ENCODE assay signal across 8 cellular contexts in genomic region chr7:78226059-78226658, GRCh38.
A peak's percentile ranks its signal among the peaks of the same experiment; 100 is the strongest.
DNase-seq lines count a peak whose midpoint lies in the region; ATAC-seq and TF ChIP-seq lines count a peak whose summit lies in the region.

No MANE protein-coding gene starts in this region.

- H3K4me3 Mint-ChIP-seq in natural killer cell: no peak overlapping the region

- H3K9me3 ChIP-seq in RWPE2 (ENCODE audit: severe bottlenecking): no peaks in the 10 kb centered on the region

- no peak for ATAC-seq in RWPE2 (ENCODE audit: low read depth)
- ATAC-seq in GM19455 (IDR thresholded peaks at IDR 0.05; ENCODE audit: unreplicated experiment): no peak
- ATAC-seq in natural killer cell: no peak

- H3K36me3 Mint-ChIP-seq in natural killer cell: no peaks in the 10 kb centered on the region

- H3K27me3 ChIP-seq in RWPE2 (ENCODE audit: insufficient read depth, poor library complexity, severe bottlenecking): no peaks in the 10 kb centered on the region

- WGBS in lower leg skin, 2 donors: 33 to 39% methylated on average over 9 of the region's 9 CpGs

- no peaks in the 10 kb centered on the region for H3K27me3 Mint-ChIP-seq in natural killer cell (ENCODE audit: low read depth in 2 of 2)

- peaks cover 0 to 4% of the 10 kb centered on the region in 2 donors for H3K9me3 Mint-ChIP-seq in natural killer cell

- no peaks in the 10 kb centered on the region for H3K4me1 Mint-ChIP-seq in natural killer cell

- intact Hi-C loops in lower leg skin (cut with DNase I; ENCODE audit: low total_unique reads): no loop called here
- intact Hi-C loops in natural killer cell (cut with micrococcal nuclease): no loop called here

- no peak for TF ChIP-seq POLR2A in lower leg skin (IDR thresholded peaks at IDR 0.05)

- H3K4me3 ChIP-seq in RWPE2 (ENCODE audit: severe bottlenecking) (no peak overlapping the region), fibroblast of villous mesenchyme (ENCODE audit: low read depth, low read length) (no peak overlapping the region), lower leg skin (ENCODE audit: low read depth, poor library complexity, severe bottlenecking) (no peak overlapping the region)

- DNase-seq in DMS 273 treated with DMSO at 0.1 percent for 48 hours (lab: John Stamatoyannopoulos, UW): peak; percentile 66
- DNase-seq in HT-29 (ENCODE audit: low spot score): peak; percentile 46
- DNase-seq in RWPE2 (ENCODE audit: low spot score): no peak
- DNase-seq in fibroblast of villous mesenchyme (ENCODE audit: low read depth): peak; percentile 12
- DNase-seq in stimulated activated CD4-positive, alpha-beta T cell treated with anti-CD3 and anti-CD28 coated beads, Interleukin-15, amount 100 ng/mL, for 24 hours: peak; percentile 60
- DNase-seq in lower leg skin (ENCODE audit: low spot score in 2 of 2): no peak
- DNase-seq in natural killer cell: no peak

- TF ChIP-seq CTCF in RWPE2 (IDR thresholded peaks at IDR 0.05; ENCODE audit: poor library complexity, severe bottlenecking) (peak; percentile 30), fibroblast of villous mesenchyme (IDR thresholded peaks at IDR 0.05; ENCODE audit: insufficient read depth, low read depth, low read length) (peak; percentile 39), lower leg skin (IDR thresholded peaks at IDR 0.05) (no peak), natural killer cell (IDR thresholded peaks at IDR 0.05) (no peak)

- H3K27ac Mint-ChIP-seq in natural killer cell: no peak overlapping the region

- H3K4me1 ChIP-seq in RWPE2 (ENCODE audit: insufficient read depth, poor library complexity, severe bottlenecking): no peaks in the 10 kb centered on the region

- no peak overlapping the region for H3K27ac ChIP-seq in RWPE2 (ENCODE audit: poor library complexity, severe bottlenecking)

- H3K36me3 ChIP-seq in RWPE2 (ENCODE audit: low read depth): no peaks in the 10 kb centered on the region

Comparison
In these comparisons a context has a peak if more than half of its experiments do, and no peak if none do; other contexts are left out.
1. DNase-seq: peak in DMS 273 treated with DMSO at 0.1 percent for 48 hours (single experiment), HT-29 (single experiment), fibroblast of villous mesenchyme (single experiment) and stimulated activated CD4-positive, alpha-beta T cell treated with anti-CD3 and anti-CD28 coated beads, Interleukin-15, amount 100 ng/mL, for 24 hours (single experiment); none in RWPE2 (single experiment), lower leg skin (0 of 2) and natural killer cell (single experiment).
2. CTCF ChIP-seq: peak in RWPE2 (single experiment) and fibroblast of villous mesenchyme (single experiment); none in lower leg skin (0 of 3) and natural killer cell (single experiment).